In the genomic region with DNA sequence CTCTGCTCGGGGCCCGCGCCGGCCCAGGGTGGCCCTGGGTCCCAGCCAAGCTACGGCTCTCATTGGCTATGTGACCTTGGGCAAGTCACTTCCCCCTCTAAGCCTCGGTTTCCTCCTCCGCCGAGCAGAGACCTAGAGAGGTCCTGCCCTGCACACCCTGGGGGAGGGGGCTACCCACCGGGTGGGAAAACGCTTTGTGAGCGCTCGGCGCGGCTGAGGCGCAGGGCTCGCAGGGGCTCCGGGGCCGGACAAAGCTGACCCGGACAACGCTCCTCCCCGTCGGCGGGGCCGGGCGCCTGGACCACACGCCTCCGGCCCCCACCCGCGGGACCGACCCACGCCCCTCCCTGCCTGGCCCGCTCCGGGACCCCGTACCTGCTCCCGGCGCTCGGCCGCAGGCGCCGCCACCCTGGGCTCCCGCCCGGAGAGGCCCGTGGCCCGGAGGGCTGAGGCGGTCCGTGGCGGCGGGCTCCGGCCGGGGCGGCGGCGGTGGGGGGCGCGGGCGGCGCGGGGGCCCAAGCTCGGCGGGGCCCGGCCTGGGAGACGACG, we compare ENCODE assay signal across 8 cellular contexts.
DNase-seq lines count a peak whose midpoint lies in the region; ATAC-seq, FAIRE-seq and TF ChIP-seq lines count a peak whose summit lies in the region.

No MANE protein-coding gene starts in this region.

- ATAC-seq in GM19023 (IDR thresholded peaks at IDR 0.05; ENCODE audit: unreplicated experiment) = peak; percentile 41
- peak; percentile 41 for ATAC-seq in HG03175 (IDR thresholded peaks at IDR 0.05; ENCODE audit: unreplicated experiment)
- ATAC-seq in activated naive CD8-positive, alpha-beta T cell treated with anti-CD3 and anti-CD28 coated beads, Interleukin-2, amount 50 U/mL, for 24 hours = peak; percentile 62

- H3K36me3 Mint-ChIP-seq in activated naive CD8-positive, alpha-beta T cell treated with anti-CD3 and anti-CD28 coated beads, Interleukin-2, amount 50 U/mL, for 24 hours (ENCODE audit: low read depth) = peaks cover 3% of the 10 kb centered on the region

- DNase-seq in AG04450 (ENCODE audit: low read depth, low spot score) (no peak), SK-N-DZ (ENCODE audit: low spot score) (peak; percentile 47), hepatocyte (ENCODE audit: low spot score) (peak; percentile 61), small intestine (peak; percentile 42), SW480 (ENCODE audit: low spot score) (no peak)
- peak; percentile 67 for DNase-seq in activated naive CD8-positive, alpha-beta T cell treated with anti-CD3 and anti-CD28 coated beads, Interleukin-2, amount 50 U/mL, for 24 hours

- FAIRE-seq in small intestine (lab: Jason Lieb, UNC) = no peak

- H3K27ac Mint-ChIP-seq in activated naive CD8-positive, alpha-beta T cell treated with anti-CD3 and anti-CD28 coated beads, Interleukin-2, amount 50 U/mL, for 24 hours = peak overlapping the region; percentile 84

- POLR2A ChIA-PET in AG04450 (lab: Yijun Ruan, JAX) = interaction anchor here (0.8 to 2.3 kb wide), 2 partner anchors 13 to 86 kb away, joined by 5 to 7 read pairs; partner anchors contain the start of gene RNF38

- H3K4me1 ChIP-seq in hepatocyte (ENCODE audit: insufficient read depth) (peaks cover 25% of the 10 kb centered on the region), small intestine (ENCODE audit: control insufficient read depth in 2 of 2, insufficient read depth in 1 of 2, low read depth in 1 of 2, low read length in 1 of 2) (peaks cover 0 to 10% of the 10 kb centered on the region in 2 donors)

- 3% methylated on average over 8 of the region's 63 CpGs for WGBS in hepatocyte (ENCODE audit: low lambda C conversion rate, missing lambda C conversion rate)
- 0 to 1% (median 1%) methylated on average over 33 to 63 of the region's 63 CpGs for WGBS in small intestine, 3 donors

- H3K79me2 ChIP-seq in hepatocyte = peaks cover 48% of the 10 kb centered on the region

- CTCF ChIA-PET in AG04450 (lab: Charles Lee) = interaction anchor here (2.8 kb wide), 1 partner anchor 80 kb away, joined by 21 read pairs; no protein-coding TSS in a partner anchor

- no peaks in the 10 kb centered on the region; the same call in 1 of the 2 replicates for H3K9me3 ChIP-seq in AG04450 (ENCODE audit: control insufficient read depth, insufficient read depth, low read length)
- no peaks in the 10 kb centered on the region for H3K9me3 ChIP-seq in hepatocyte (ENCODE audit: low read depth)
- H3K9me3 ChIP-seq in small intestine (ENCODE audit: control insufficient read depth, low read depth) = no peaks in the 10 kb centered on the region

- peaks cover 53% of the 10 kb centered on the region for H3K4me1 Mint-ChIP-seq in activated naive CD8-positive, alpha-beta T cell treated with anti-CD3 and anti-CD28 coated beads, Interleukin-2, amount 50 U/mL, for 24 hours

- H3K36me3 ChIP-seq in hepatocyte (replicated peaks; ENCODE audit: insufficient read depth, low read depth) (no peaks in the 10 kb centered on the region), small intestine (ENCODE audit: control insufficient read depth in 2 of 2, insufficient read depth in 2 of 2, low read length in 2 of 2) (no peaks in the 10 kb centered on the region)

- H3K4me3 ChIP-seq in AG04450 (ENCODE audit: low read depth, low read length) = peak overlapping the region; percentile 93
- H3K4me3 ChIP-seq in hepatocyte = peak overlapping the region; percentile 100
- peak overlapping the region; percentile 82 to 98 for H3K4me3 ChIP-seq in small intestine (ENCODE audit: low read depth in 1 of 2, low read length in 2 of 2)

- H4K20me1 ChIP-seq in hepatocyte (ENCODE audit: insufficient read depth, poor library complexity, severe bottlenecking) = peaks cover 23% of the 10 kb centered on the region

- peak overlapping the region; percentile 57 for H3K27ac ChIP-seq in AG04450 (ENCODE audit: low read depth, low read length)
- peak overlapping the region; percentile 83 for H3K27ac ChIP-seq in hepatocyte
- H3K27ac ChIP-seq in small intestine (ENCODE audit: low read depth in 1 of 2, low read length in 1 of 2) = peak overlapping the region; percentile 77 to 80

- no peaks in the 10 kb centered on the region for H3K27me3 Mint-ChIP-seq in activated naive CD8-positive, alpha-beta T cell treated with anti-CD3 and anti-CD28 coated beads, Interleukin-2, amount 50 U/mL, for 24 hours

- no peaks in the 10 kb centered on the region for H3K9me2 ChIP-seq in hepatocyte (replicated peaks; ENCODE audit: insufficient read depth)

- H3K9me3 Mint-ChIP-seq in activated naive CD8-positive, alpha-beta T cell treated with anti-CD3 and anti-CD28 coated beads, Interleukin-2, amount 50 U/mL, for 24 hours = no peaks in the 10 kb centered on the region

- H3K4me3 Mint-ChIP-seq in activated naive CD8-positive, alpha-beta T cell treated with anti-CD3 and anti-CD28 coated beads, Interleukin-2, amount 50 U/mL, for 24 hours = peak overlapping the region; percentile 90

- no peak for TF ChIP-seq CTCF in AG04450 (IDR thresholded peaks at IDR 0.05; ENCODE audit: low read depth, low read length)
- TF ChIP-seq CTCF in hepatocyte (IDR thresholded peaks at IDR 0.05; ENCODE audit: poor library complexity) = no peak

- peak overlapping the region; percentile 93 for H3K4me2 ChIP-seq in hepatocyte

- H2AFZ ChIP-seq in hepatocyte = peak overlapping the region; percentile 89

- no peaks in the 10 kb centered on the region for H3K27me3 ChIP-seq in AG04450 (ENCODE audit: control insufficient read depth, insufficient read depth, low read length)
- no peaks in the 10 kb centered on the region for H3K27me3 ChIP-seq in hepatocyte
- no peaks in the 10 kb centered on the region for H3K27me3 ChIP-seq in small intestine (ENCODE audit: control insufficient read depth in 2 of 2, insufficient read depth in 2 of 2, low read length in 2 of 2)

Comparison
In these comparisons a context has a peak if more than half of its experiments do, and no peak if none do; other contexts are left out.
1. DNase-seq: peak in SK-N-DZ (single experiment), activated naive CD8-positive, alpha-beta T cell treated with anti-CD3 and anti-CD28 coated beads, Interleukin-2, amount 50 U/mL, for 24 hours (single experiment), hepatocyte (single experiment) and small intestine (single experiment); none in AG04450 (single experiment) and SW480 (single experiment).
2. Peak in every context shown above with its lines, with median percentiles within 50 percentile points of each other: H3K27ac ChIP-seq, H3K4me3 ChIP-seq and ATAC-seq.